In genomic region chr17:41736983-41737679, GRCh38 we compare ENCODE assay signal across 11 cellular contexts. TPM values are rescaled to one million over a fixed set of nuclear protein-coding genes. Genes with fewer than 3 reads are reported as not detected.
A peak's percentile ranks its signal among the peaks of the same experiment; 100 is the strongest.
DNase-seq lines count a peak whose midpoint lies in the region; ATAC-seq, FAIRE-seq and TF ChIP-seq lines count a peak whose summit lies in the region.
"Had no signal": no experiment of that assay in that cellular context is flagged by ENCODE, and none has a peak within 500 bp of the region (broad histone marks: within the 10 kb centered on the region; RNA-seq: fewer than 3 reads in every experiment).

No MANE protein-coding gene starts in this region.

- H3K27me3 Mint-ChIP-seq in activated T-helper 17 cell treated with anti-CD3 and anti-CD28 coated beads, Interleukin-2, amount 50 U/mL, for 72 hours: peaks cover 19% of the 10 kb centered on the region

- H3K9me3 ChIP-seq in A549 (no peaks in the 10 kb centered on the region), HEK293 (ENCODE audit: control insufficient read depth, insufficient read depth, low read depth, low read length) (no peaks in the 10 kb centered on the region), PC-3 (ENCODE audit: low read length) (no peaks in the 10 kb centered on the region)

- no peaks in the 10 kb centered on the region for H3F3A ChIP-seq in PC-3 (ENCODE audit: low read length, unreplicated experiment)

- H3K4me2 ChIP-seq in A549 (peak overlapping the region; percentile 40; the same call in 2 of the 3 replicates), PC-3 (ENCODE audit: low read length) (peak overlapping the region; percentile 43; the same call in 1 of the 2 replicates)
- H3K4me2 ChIP-seq: GM23338 had no signal

- peak overlapping the region; percentile 33 for H3K4me3 Mint-ChIP-seq in activated T-helper 17 cell treated with anti-CD3 and anti-CD28 coated beads, Interleukin-2, amount 50 U/mL, for 72 hours
- H3K4me3 Mint-ChIP-seq: CD8-positive, alpha-beta T cell; GM23338; HFFc6 had no signal

- H4K20me1 ChIP-seq in PC-3 (ENCODE audit: low read length): no peaks in the 10 kb centered on the region

- TF ChIP-seq CTCF in A549 (IDR thresholded peaks at IDR 0.05) (no peak), HEK293 (tag by site-specific recombination; IDR thresholded peaks at IDR 0.05) (no peak), PC-3 (conservative IDR thresholded peaks at IDR 0.05; ENCODE audit: low read depth, low read length) (no peak)

- H3K27ac ChIP-seq in A549 (peak overlapping the region in 1 of 2 experiments; percentile 37; a peak in 3 of 6 replicates), HEK293 (ENCODE audit: extremely low read depth, low read depth, low read length) (no peak overlapping the region), PC-3 (ENCODE audit: low read length) (no peak overlapping the region)

- CTCF ChIA-PET in A549 (lab: Yijun Ruan, JAX) (interaction anchor here (0.5 to 96.0 kb wide), 57 partner anchors 9 to 989 kb away, joined by 3 to 3262 read pairs (median 4); partner anchors contain the start of genes FKBP10, JUP, ODAD4 and P3H4), HEK293 (lab: Yijun Ruan, JAX) (interaction anchor here (0.6 to 3.3 kb wide), 42 partner anchors 10 to 1976 kb away, joined by 3 to 51 read pairs (median 4); partner anchors contain the start of genes JUP, KLHL10 and P3H4), PC-3 (lab: Charles Lee) (interaction anchor here (0.5 to 1.1 kb wide), 3 partner anchors 63 to 173 kb away, joined by 3 to 6 read pairs (median 3); no protein-coding TSS in a partner anchor)

- no peaks in the 10 kb centered on the region for H3K36me3 ChIP-seq in HEK293 (ENCODE audit: control insufficient read depth in 2 of 2, insufficient read depth in 1 of 2, low read length in 2 of 2)
- no peaks in the 10 kb centered on the region for H3K36me3 ChIP-seq in PC-3 (ENCODE audit: low read depth, low read length)

- TF ChIP-seq EP300 in A549 (IDR thresholded peaks at IDR 0.05): no peak

- intact Hi-C loops in PC-3 (cut with micrococcal nuclease): loop anchor here (5.0 kb wide), 1 partner anchor 130 kb away; the partner anchor contains the start of gene KLHL11

- 23% methylated on average over 17 of the region's 17 CpGs for WGBS in A549 (ENCODE audit: missing lambda C conversion rate)

- no peaks in the 10 kb centered on the region for H3K9me3 Mint-ChIP-seq in activated T-helper 17 cell treated with anti-CD3 and anti-CD28 coated beads, Interleukin-2, amount 50 U/mL, for 72 hours
- H3K9me3 Mint-ChIP-seq: CD8-positive, alpha-beta T cell; GM23338; HFFc6 had no signal

- H3K27me3 ChIP-seq in PC-3 (ENCODE audit: low read length): no peaks in the 10 kb centered on the region

- H3K4me1 Mint-ChIP-seq in activated T-helper 17 cell treated with anti-CD3 and anti-CD28 coated beads, Interleukin-2, amount 50 U/mL, for 72 hours: no peaks in the 10 kb centered on the region

- POLR2A ChIA-PET in A549 (lab: Yijun Ruan, JAX) (interaction anchor here (0.5 to 1.5 kb wide), 7 partner anchors 49 to 182 kb away, joined by 3 to 11 read pairs (median 5); partner anchors contain the start of genes ACLY, EIF1, JUP and KLHL11), HEK293 (lab: Yijun Ruan, JAX) (interaction anchor here (0.6 to 1.9 kb wide), 8 partner anchors 48 to 222 kb away, joined by 3 to 17 read pairs (median 4); partner anchors contain the start of genes EIF1 and JUP), PC-3 (lab: Charles Lee; ENCODE audit: unreplicated experiment) (interaction anchor here (1.0 kb wide), 2 partner anchors 49 to 59 kb away, joined by 3 to 9 read pairs; no protein-coding TSS in a partner anchor)

- no peaks in the 10 kb centered on the region for H3K36me3 Mint-ChIP-seq in activated T-helper 17 cell treated with anti-CD3 and anti-CD28 coated beads, Interleukin-2, amount 50 U/mL, for 72 hours (ENCODE audit: low read depth)
- H3K36me3 Mint-ChIP-seq: CD8-positive, alpha-beta T cell had no signal

- DNase-seq in A549 (ENCODE audit: low read depth in 1 of 2, low spot score in 1 of 2): no peak
- no peak for DNase-seq in PC-3
- DNase-seq in islet precursor cell: no peak
- DNase-seq in DMS153 (lab: John Stamatoyannopoulos, UW): no peak

- H3K4me3 ChIP-seq in A549 (no peak overlapping the region), HEK293 (ENCODE audit: low read depth, low read length) (no peak overlapping the region), PC-3 (ENCODE audit: low read length) (no peak overlapping the region)
- H3K4me3 ChIP-seq: GM23338 had no signal

- ATAC-seq in A549 (no peak), PC-3 (no peak), HG03460 (IDR thresholded peaks at IDR 0.05; ENCODE audit: unreplicated experiment) (no peak), HG03521 (IDR thresholded peaks at IDR 0.05; ENCODE audit: unreplicated experiment) (no peak)
- ATAC-seq in activated T-helper 17 cell treated with anti-CD3 and anti-CD28 coated beads, Interleukin-2, amount 50 U/mL, for 72 hours (replicated peaks): no peak

- FAIRE-seq in A549 (lab: Jason Lieb, UNC): no peak

- H3K4me1 ChIP-seq in A549 (peaks cover 38% of the 10 kb centered on the region), HEK293 (ENCODE audit: control insufficient read depth, insufficient read depth, low read length) (peaks cover 2% of the 10 kb centered on the region; the same call in 1 of the 2 replicates), PC-3 (ENCODE audit: insufficient read depth, low read length) (peaks cover 31% of the 10 kb centered on the region)

- no TSS peak for BruUV-seq in PC-3 (replicated peaks; lab: Mats Ljungman, UMichigan)

- H2AFZ ChIP-seq in PC-3 (ENCODE audit: low read length): no peak overlapping the region

- no peak for TF ChIP-seq RAD21 in A549 (conservative IDR thresholded peaks at IDR 0.05 in 1 of 2, IDR thresholded peaks at IDR 0.05 in 1 of 2)

- H3K79me2 ChIP-seq in PC-3 (ENCODE audit: low read length): no peaks in the 10 kb centered on the region

- H3K9me2 ChIP-seq in PC-3 (replicated peaks; ENCODE audit: low read length): no peaks in the 10 kb centered on the region

- no peak overlapping the region for H3K9ac ChIP-seq in PC-3 (ENCODE audit: low read length)

- H3K27ac Mint-ChIP-seq in activated T-helper 17 cell treated with anti-CD3 and anti-CD28 coated beads, Interleukin-2, amount 50 U/mL, for 72 hours: no peak overlapping the region
- H3K27ac Mint-ChIP-seq: CD8-positive, alpha-beta T cell; GM23338; HFFc6 had no signal

- TF ChIP-seq POLR2A in A549 (IDR thresholded peaks at IDR 0.05; ENCODE audit: low read length): no peak

TF ChIP-seq in A549, 52 proteins besides CTCF, POLR2A, EP300 and RAD21 (continues in another document):
- no peak for TF ChIP-seq PBX3 (IDR thresholded peaks at IDR 0.05)

TF ChIP-seq in HEK293, 187 proteins besides CTCF, POLR2A, EP300 and RAD21 (continues in another document):
- TF ChIP-seq HIC1 (tag by site-specific recombination; IDR thresholded peaks at IDR 0.05): no peak
- TF ChIP-seq ZNF366 (tag by site-specific recombination; conservative IDR thresholded peaks at IDR 0.05): peak; percentile 85

RNA-seq across cellular contexts. Expression of gene HAP1, which starts 2.7 kb away (rescaled TPM):
- polyA plus RNA-seq in A549 (2011; rRNA removed) (2.0 and 2.2 TPM in 2 replicates), A549 (2017; fragmentation: RNase III; extraction: RNeasy Plus Mini Kit Qiagen cat#74134 plus additional on column Dnase treatment) (1.3 to 2.3 TPM (median 1.6 TPM) in 3 replicates)
- polyA plus RNA-seq in A549 (2012; cell fraction: cytosol; rRNA removed): 0.86 and 1.2 TPM in 2 replicates
- 8.2 and 8.4 TPM in 2 replicates for polyA plus RNA-seq in A549 (2012; cell fraction: nucleus; rRNA removed)
- polyA minus RNA-seq in A549 (2011; rRNA and poly(A)+ RNA removed): 0.66 and 1.2 TPM in 2 replicates
- 1.2 and 1.4 TPM in 2 replicates for total RNA-seq in PC-3 (2014; rRNA removed)
- total RNA-seq in activated T-helper 17 cell treated with anti-CD3 and anti-CD28 coated beads, Interleukin-2, amount 50 U/mL, for 72 hours: under 1 TPM; 0.13 to 0.15 TPM
- total RNA-seq: CD8-positive, alpha-beta T cell had no signal

RNA-seq across cellular contexts. Expression of gene GAST, which starts 25.0 kb away (rescaled TPM):
- polyA plus RNA-seq in A549 (2011; rRNA removed) (not detected in 2 replicates), A549 (2017; fragmentation: RNase III; extraction: RNeasy Plus Mini Kit Qiagen cat#74134 plus additional on column Dnase treatment) (not detected in 3 replicates)
- polyA plus RNA-seq in A549 (2012; cell fraction: cytosol; rRNA removed): not detected in 2 replicates
- polyA plus RNA-seq in A549 (2012; cell fraction: nucleus; rRNA removed): not detected in 2 replicates
- polyA minus RNA-seq in A549 (2011; rRNA and poly(A)+ RNA removed): not detected in 2 replicates
- total RNA-seq in PC-3 (2014; rRNA removed): not detected in 2 replicates
- not detected for total RNA-seq in activated T-helper 17 cell treated with anti-CD3 and anti-CD28 coated beads, Interleukin-2, amount 50 U/mL, for 72 hours
- total RNA-seq: CD8-positive, alpha-beta T cell; GM23338; HFFc6 had no signal
- polyA plus RNA-seq: GM23338 had no signal

RNA-seq across cellular contexts. Expression of gene EIF1, which starts 48.4 kb away (rescaled TPM):
- polyA plus RNA-seq in A549 (2011; rRNA removed) (873 and 1,224 TPM in 2 replicates), A549 (2017; fragmentation: RNase III; extraction: RNeasy Plus Mini Kit Qiagen cat#74134 plus additional on column Dnase treatment) (827 to 920 TPM (median 834 TPM) in 3 replicates)
- polyA plus RNA-seq in A549 (2012; cell fraction: cytosol; rRNA removed): 405 and 437 TPM in 2 replicates
- 286 and 291 TPM in 2 replicates for polyA plus RNA-seq in A549 (2012; cell fraction: nucleus; rRNA removed)
- polyA minus RNA-seq in A549 (2011; rRNA and poly(A)+ RNA removed): 275 and 286 TPM in 2 replicates
- 88.7 and 95.9 TPM in 2 replicates for total RNA-seq in PC-3 (2014; rRNA removed)
- 100 to 1,000 TPM; 925 to 935 TPM for total RNA-seq in activated T-helper 17 cell treated with anti-CD3 and anti-CD28 coated beads, Interleukin-2, amount 50 U/mL, for 72 hours

RNA-seq across cellular contexts. Expression of gene JUP, which starts 49.4 kb away (rescaled TPM):
- polyA plus RNA-seq in A549 (2011; rRNA removed) (54.8 and 110 TPM in 2 replicates), A549 (2017; fragmentation: RNase III; extraction: RNeasy Plus Mini Kit Qiagen cat#74134 plus additional on column Dnase treatment) (63.3 to 127 TPM (median 107 TPM) in 3 replicates)
- polyA plus RNA-seq in A549 (2012; cell fraction: cytosol; rRNA removed): 93.3 and 130 TPM in 2 replicates
- polyA plus RNA-seq in A549 (2012; cell fraction: nucleus; rRNA removed): 256 and 307 TPM in 2 replicates
- 102 and 136 TPM in 2 replicates for polyA minus RNA-seq in A549 (2011; rRNA and poly(A)+ RNA removed)
- total RNA-seq in PC-3 (2014; rRNA removed): 132 and 168 TPM in 2 replicates
- under 1 TPM; 0.32 to 0.45 TPM for total RNA-seq in activated T-helper 17 cell treated with anti-CD3 and anti-CD28 coated beads, Interleukin-2, amount 50 U/mL, for 72 hours
